ENCODE assay signal across 16 cellular contexts in the genomic region with DNA sequence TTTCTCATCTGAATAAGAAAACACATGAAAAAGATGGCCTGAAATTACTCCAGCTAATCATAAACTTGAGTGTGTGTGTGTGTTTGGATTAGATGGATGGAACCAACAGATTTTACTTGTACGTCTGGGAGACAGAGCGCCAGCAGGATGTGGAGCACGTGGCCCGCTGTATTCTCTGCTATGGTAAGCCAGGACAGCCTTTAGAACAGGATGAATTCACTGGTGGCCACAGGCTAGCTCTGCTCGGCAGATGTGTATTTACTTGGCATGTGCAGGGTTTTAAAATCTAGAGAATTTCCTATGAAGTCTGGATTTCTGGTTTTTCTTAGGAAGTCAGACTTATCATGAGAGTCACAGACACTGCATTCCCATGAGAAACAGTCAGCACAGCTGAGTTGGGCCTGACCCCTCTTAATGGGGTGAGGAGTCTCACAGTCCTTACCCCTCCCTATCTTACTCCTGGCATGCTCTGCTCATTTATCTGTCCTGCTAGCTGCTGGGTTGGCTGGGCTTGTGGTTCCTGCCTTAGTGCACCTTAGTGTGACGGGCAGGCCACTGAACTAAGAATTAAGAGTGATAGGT.
DNase-seq lines count a peak whose midpoint lies in the region; ATAC-seq and TF ChIP-seq lines count a peak whose summit lies in the region.
"Had no signal": no experiment of that assay in that cellular context is flagged by ENCODE, and none has a peak within 500 bp of the region (broad histone marks: within the 10 kb centered on the region; RNA-seq: fewer than 3 reads in every experiment).

No MANE protein-coding gene starts in this region.

- intact Hi-C loops in Right ventricle myocardium superior (cut with DNase I), result no loop called here
- intact Hi-C loops in cardiac septum (cut with DNase I), result no loop called here
- intact Hi-C loops in heart right ventricle (cut with DNase I), result no loop called here
- intact Hi-C loops in right lobe of liver (cut with DNase I), result no loop called here
- intact Hi-C loops in lower leg skin (cut with DNase I; ENCODE audit: low total_unique reads), result no loop called here

- peaks cover 0 to 21% (median 4%) of the 10 kb centered on the region in 9 donors for H3K4me1 ChIP-seq in heart right ventricle
- H3K4me1 ChIP-seq in right lobe of liver, result no peaks in the 10 kb centered on the region
- H3K4me1 ChIP-seq: Caco-2 had no signal

- no peak for DNase-seq in Right ventricle myocardium superior
- no peak for DNase-seq in cardiac septum (ENCODE audit: low spot score)
- peak in 1 of 2 donors; percentile 19 for DNase-seq in heart right ventricle
- no peak for DNase-seq in right lobe of liver
- no peak for DNase-seq in GF-D8 (lab: John Stamatoyannopoulos, UW)
- no peak for DNase-seq in lower leg skin (ENCODE audit: low spot score in 2 of 2)
- DNase-seq in NOMO-1 treated with DMSO at 0.1 percent for 48 hours (lab: John Stamatoyannopoulos, UW; ENCODE audit: unreplicated experiment), result no peak
- DNase-seq: 8988T, Caco-2, KG1, NCI-H187, NCI-H226, NCI-H524 treated with DMSO at 0.1 percent for 48 hours had no signal

- no peaks in the 10 kb centered on the region for H3K36me3 ChIP-seq in heart right ventricle
- H3K36me3 ChIP-seq in right lobe of liver, result no peaks in the 10 kb centered on the region

- ATAC-seq in Right ventricle myocardium superior (ENCODE audit: poor library complexity) (peak; percentile 48), heart right ventricle (peak in 7 of 8 donors; percentile 44 to 76 (median 53)), right lobe of liver (peak; percentile 19 to 46 (median 32)), HG02840 (IDR thresholded peaks at IDR 0.05; ENCODE audit: low FRiP score, unreplicated experiment) (no peak)
- ATAC-seq: GM23338, HCT116 had no signal

- H3K27me3 ChIP-seq in heart right ventricle (no peaks in the 10 kb centered on the region), right lobe of liver (no peaks in the 10 kb centered on the region)

- H3K9me3 ChIP-seq in heart right ventricle, result no peaks in the 10 kb centered on the region
- no peaks in the 10 kb centered on the region for H3K9me3 ChIP-seq in right lobe of liver
- H3K9me3 ChIP-seq: Caco-2 had no signal

- no peak for TF ChIP-seq CTCF in heart right ventricle (IDR thresholded peaks at IDR 0.05)
- no peak for TF ChIP-seq CTCF in right lobe of liver (IDR thresholded peaks at IDR 0.05)
- no peak for TF ChIP-seq CTCF in lower leg skin (IDR thresholded peaks at IDR 0.05)

- 56 to 60% methylated on average over 6 of the region's 6 CpGs for WGBS in heart right ventricle, 2 donors
- 68% methylated on average over 5 of the region's 6 CpGs for WGBS in right lobe of liver (ENCODE audit: insufficient coverage, low coverage, low lambda C conversion rate, missing lambda C conversion rate)
- 65 to 67% methylated on average over 6 of the region's 6 CpGs for WGBS in lower leg skin, 2 donors

- H3K27ac ChIP-seq in heart right ventricle, result peak overlapping the region in 4 of 10 donors; percentile 3 to 65 (median 7)
- H3K27ac ChIP-seq in right lobe of liver, result no peak overlapping the region

- H3K4me3 ChIP-seq in heart right ventricle (no peak overlapping the region), right lobe of liver (no peak overlapping the region), lower leg skin (ENCODE audit: low read depth, poor library complexity, severe bottlenecking) (no peak overlapping the region)
- H3K4me3 ChIP-seq: GM23338 had no signal

- TF ChIP-seq POLR2A in right lobe of liver (IDR thresholded peaks at IDR 0.05), result no peak
- no peak for TF ChIP-seq POLR2A in lower leg skin (IDR thresholded peaks at IDR 0.05)
